In the genomic region with DNA sequence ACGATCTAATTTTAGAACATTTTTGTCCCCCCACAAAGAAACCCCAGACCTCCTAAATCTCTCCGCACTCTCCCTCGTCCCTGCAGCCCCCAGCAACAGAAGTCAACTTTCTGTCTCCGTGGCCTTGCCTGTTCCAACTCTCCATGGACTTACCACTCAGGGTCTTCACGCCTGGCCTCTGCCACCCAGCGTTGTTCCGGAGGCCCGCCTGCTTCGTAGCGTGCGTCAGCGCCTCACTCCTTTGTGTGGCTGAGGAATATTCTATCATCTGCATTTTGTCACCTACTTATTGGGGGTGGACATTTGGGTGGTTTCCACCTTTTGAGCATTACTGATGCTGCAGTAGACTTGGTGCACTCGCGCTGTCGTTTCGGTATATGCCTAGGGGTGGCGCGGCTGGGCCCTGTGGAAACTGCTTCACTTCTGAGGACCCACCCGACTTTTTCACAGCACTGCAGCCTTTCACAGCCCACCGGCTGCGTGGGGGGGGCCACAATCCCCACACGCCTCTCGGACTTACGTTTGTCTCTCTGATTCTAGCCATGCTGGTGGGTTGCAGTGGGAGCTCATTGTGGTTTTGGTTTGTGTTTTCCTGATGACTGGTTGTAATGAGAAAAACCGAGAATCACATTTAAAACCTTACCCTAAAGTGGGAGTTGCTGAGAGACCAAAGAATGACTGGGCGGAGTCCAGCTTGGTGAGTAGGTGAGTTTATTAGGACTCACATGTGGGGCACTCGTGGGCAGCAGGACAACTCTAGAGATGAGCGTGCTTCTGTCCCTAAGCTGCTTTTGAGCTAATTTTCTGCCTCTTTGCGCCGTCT, we compare ENCODE assay signal across 1 cellular context.
TF ChIP-seq lines count a peak whose summit lies in the region.

No MANE protein-coding gene starts in this region.

TF ChIP-seq in GM12878, 131 proteins besides CTCF, POLR2A, EP300 and RAD21 (continued from another document):
- no peak for TF ChIP-seq ZBTB40 (IDR thresholded peaks at IDR 0.05; ENCODE audit: borderline replicate concordance)
- no peak for TF ChIP-seq CBX3 (IDR thresholded peaks at IDR 0.05; ENCODE audit: borderline replicate concordance, low read depth)
- TF ChIP-seq RELA (IDR thresholded peaks at IDR 0.05; ENCODE audit: borderline replicate concordance, partially characterized antibody): peak; percentile 75
- TF ChIP-seq MTA3 (IDR thresholded peaks at IDR 0.05; ENCODE audit: borderline replicate concordance, low read length): peak; percentile 80
- TF ChIP-seq E2F8 (IDR thresholded peaks at IDR 0.05; ENCODE audit: low read depth, partially characterized antibody): peak; percentile 45
- no peak for TF ChIP-seq CHD1 (IDR thresholded peaks at IDR 0.05; ENCODE audit: low read depth, low read length)
- TF ChIP-seq POU2F2 (IDR thresholded peaks at IDR 0.05; ENCODE audit: borderline replicate concordance, low read depth, low read length): peak; percentile 34; the same call in 1 of the 3 replicates
- TF ChIP-seq, protein P1, sequence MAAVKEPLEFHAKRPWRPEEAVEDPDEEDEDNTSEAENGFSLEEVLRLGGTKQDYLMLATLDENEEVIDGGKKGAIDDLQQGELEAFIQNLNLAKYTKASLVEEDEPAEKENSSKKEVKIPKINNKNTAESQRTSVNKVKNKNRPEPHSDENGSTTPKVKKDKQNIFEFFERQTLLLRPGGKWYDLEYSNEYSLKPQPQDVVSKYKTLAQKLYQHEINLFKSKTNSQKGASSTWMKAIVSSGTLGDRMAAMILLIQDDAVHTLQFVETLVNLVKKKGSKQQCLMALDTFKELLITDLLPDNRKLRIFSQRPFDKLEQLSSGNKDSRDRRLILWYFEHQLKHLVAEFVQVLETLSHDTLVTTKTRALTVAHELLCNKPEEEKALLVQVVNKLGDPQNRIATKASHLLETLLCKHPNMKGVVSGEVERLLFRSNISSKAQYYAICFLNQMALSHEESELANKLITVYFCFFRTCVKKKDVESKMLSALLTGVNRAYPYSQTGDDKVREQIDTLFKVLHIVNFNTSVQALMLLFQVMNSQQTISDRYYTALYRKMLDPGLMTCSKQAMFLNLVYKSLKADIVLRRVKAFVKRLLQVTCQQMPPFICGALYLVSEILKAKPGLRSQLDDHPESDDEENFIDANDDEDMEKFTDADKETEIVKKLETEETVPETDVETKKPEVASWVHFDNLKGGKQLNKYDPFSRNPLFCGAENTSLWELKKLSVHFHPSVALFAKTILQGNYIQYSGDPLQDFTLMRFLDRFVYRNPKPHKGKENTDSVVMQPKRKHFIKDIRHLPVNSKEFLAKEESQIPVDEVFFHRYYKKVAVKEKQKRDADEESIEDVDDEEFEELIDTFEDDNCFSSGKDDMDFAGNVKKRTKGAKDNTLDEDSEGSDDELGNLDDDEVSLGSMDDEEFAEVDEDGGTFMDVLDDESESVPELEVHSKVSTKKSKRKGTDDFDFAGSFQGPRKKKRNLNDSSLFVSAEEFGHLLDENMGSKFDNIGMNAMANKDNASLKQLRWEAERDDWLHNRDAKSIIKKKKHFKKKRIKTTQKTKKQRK (IDR thresholded peaks at IDR 0.05; ENCODE audit: low read depth, low read length): no peak
- no peak for TF ChIP-seq KAT2A (conservative IDR thresholded peaks at IDR 0.05; ENCODE audit: control insufficient read depth, low read depth, low read length)
- no peak for TF ChIP-seq HDAC2 (IDR thresholded peaks at IDR 0.05)
- TF ChIP-seq, protein P2, sequence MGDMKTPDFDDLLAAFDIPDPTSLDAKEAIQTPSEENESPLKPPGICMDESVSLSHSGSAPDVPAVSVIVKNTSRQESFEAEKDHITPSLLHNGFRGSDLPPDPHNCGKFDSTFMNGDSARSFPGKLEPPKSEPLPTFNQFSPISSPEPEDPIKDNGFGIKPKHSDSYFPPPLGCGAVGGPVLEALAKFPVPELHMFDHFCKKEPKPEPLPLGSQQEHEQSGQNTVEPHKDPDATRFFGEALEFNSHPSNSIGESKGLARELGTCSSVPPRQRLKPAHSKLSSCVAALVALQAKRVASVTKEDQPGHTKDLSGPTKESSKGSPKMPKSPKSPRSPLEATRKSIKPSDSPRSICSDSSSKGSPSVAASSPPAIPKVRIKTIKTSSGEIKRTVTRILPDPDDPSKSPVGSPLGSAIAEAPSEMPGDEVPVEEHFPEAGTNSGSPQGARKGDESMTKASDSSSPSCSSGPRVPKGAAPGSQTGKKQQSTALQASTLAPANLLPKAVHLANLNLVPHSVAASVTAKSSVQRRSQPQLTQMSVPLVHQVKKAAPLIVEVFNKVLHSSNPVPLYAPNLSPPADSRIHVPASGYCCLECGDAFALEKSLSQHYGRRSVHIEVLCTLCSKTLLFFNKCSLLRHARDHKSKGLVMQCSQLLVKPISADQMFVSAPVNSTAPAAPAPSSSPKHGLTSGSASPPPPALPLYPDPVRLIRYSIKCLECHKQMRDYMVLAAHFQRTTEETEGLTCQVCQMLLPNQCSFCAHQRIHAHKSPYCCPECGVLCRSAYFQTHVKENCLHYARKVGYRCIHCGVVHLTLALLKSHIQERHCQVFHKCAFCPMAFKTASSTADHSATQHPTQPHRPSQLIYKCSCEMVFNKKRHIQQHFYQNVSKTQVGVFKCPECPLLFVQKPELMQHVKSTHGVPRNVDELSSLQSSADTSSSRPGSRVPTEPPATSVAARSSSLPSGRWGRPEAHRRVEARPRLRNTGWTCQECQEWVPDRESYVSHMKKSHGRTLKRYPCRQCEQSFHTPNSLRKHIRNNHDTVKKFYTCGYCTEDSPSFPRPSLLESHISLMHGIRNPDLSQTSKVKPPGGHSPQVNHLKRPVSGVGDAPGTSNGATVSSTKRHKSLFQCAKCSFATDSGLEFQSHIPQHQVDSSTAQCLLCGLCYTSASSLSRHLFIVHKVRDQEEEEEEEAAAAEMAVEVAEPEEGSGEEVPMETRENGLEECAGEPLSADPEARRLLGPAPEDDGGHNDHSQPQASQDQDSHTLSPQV (IDR thresholded peaks at IDR 0.05): no peak
- no peak for TF ChIP-seq SIN3A (IDR thresholded peaks at IDR 0.05; ENCODE audit: low read depth, low read length)
- TF ChIP-seq CHD2 (IDR thresholded peaks at IDR 0.05; ENCODE audit: borderline replicate concordance, low read depth, low read length): no peak
- TF ChIP-seq MEF2B (IDR thresholded peaks at IDR 0.05; ENCODE audit: partially characterized antibody, poor library complexity, severe bottlenecking): peak; percentile 12
- TF ChIP-seq NKRF (conservative IDR thresholded peaks at IDR 0.05): 0 out of 2 replicates have a peak, but pooled peaks have one; percentile 13
- TF ChIP-seq GATAD2B (conservative IDR thresholded peaks at IDR 0.05; ENCODE audit: low read depth): peak; percentile 56
